27 cellular contexts compared by ENCODE assay signal in the genomic region with DNA sequence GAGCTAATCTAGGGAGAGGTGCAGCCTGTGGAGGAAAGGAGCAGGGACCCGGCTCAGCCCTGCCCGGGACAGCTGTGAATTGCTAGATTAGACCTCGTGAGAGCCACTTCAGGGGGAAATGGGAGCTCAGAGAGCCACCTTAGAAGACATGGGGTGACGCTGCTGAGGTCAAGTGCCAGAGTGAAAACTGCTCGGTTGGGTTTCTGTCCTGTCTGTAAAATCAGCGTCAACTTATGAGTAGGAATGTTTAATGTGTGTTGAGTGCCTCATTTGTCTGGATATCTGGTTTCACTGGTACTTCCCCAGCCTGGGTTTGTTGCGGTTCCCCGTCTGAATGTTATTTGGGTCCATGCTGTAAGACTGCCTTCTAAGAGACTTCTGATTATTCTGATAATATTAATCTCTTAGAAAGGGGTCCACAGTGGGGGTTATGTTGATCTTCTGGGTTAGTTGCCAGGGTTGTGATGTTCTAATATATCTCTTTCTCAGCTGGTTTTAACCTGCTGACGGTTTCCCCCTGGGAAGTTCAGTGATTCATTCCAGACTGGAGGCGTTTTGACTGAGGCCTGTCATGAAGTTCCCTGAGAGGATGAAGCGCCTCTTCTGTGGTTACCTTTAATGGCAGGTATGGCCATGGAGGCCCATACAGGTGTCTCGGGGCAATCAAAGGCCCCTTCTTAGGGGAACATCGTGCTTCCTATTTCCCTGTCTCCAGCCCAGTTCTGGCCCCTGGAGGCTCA.
DNase-seq lines count a peak whose midpoint lies in the region; ATAC-seq and TF ChIP-seq lines count a peak whose summit lies in the region.
"Had no signal": no experiment of that assay in that cellular context is flagged by ENCODE, and none has a peak within 500 bp of the region (broad histone marks: within the 10 kb centered on the region; RNA-seq: fewer than 3 reads in every experiment).

No MANE protein-coding gene starts in this region.

- intact Hi-C loops in psoas muscle (cut with DNase I) = no loop called here

- 68 to 83% (median 73%) methylated on average over 13 of the region's 13 CpGs for WGBS in psoas muscle, 3 donors

- H3K36me3 Mint-ChIP-seq in chondrocyte (ENCODE audit: low read depth) = peaks cover 4% of the 10 kb centered on the region
- H3K36me3 Mint-ChIP-seq: naive thymus-derived CD4-positive, alpha-beta T cell; stimulated activated effector memory CD8-positive, alpha-beta T cell treated with anti-CD3 and anti-CD28 coated beads, Interleukin-12 subunit alpha, Interleukin-12 subunit beta, amount 100 ng/mL, for 72 hours had no signal

- H3K9me3 Mint-ChIP-seq in chondrocyte (ENCODE audit: low read depth) = no peaks in the 10 kb centered on the region
- H3K9me3 Mint-ChIP-seq: naive thymus-derived CD4-positive, alpha-beta T cell; stimulated activated effector memory CD8-positive, alpha-beta T cell treated with anti-CD3 and anti-CD28 coated beads, Interleukin-12 subunit alpha, Interleukin-12 subunit beta, amount 100 ng/mL, for 72 hours had no signal

- TF ChIP-seq CTCF in chondrocyte (IDR thresholded peaks at IDR 0.05) (no peak), psoas muscle (IDR thresholded peaks at IDR 0.05) (no peak)

- DNase-seq in DMS53 (lab: John Stamatoyannopoulos, UW) (peak; percentile 39), DMS53 treated with DMSO at 0.1 percent for 48 hours (lab: John Stamatoyannopoulos, UW; ENCODE audit: unreplicated experiment) (no peak), chondrocyte (ENCODE audit: low spot score) (no peak), psoas muscle (no peak), NOMO-1 treated with DMSO at 0.1 percent for 48 hours (lab: John Stamatoyannopoulos, UW; ENCODE audit: unreplicated experiment) (no peak), GOT3 (lab: John Stamatoyannopoulos, UW) (no peak), NCI-H2107 (lab: John Stamatoyannopoulos, UW) (no peak)
- DNase-seq: 8988T; activated CD4-positive, alpha-beta T cell treated with anti-CD3 and anti-CD28 coated beads, Interleukin-2, amount 50 U/mL, for 48 hours; activated CD4-positive, CD25-positive, alpha-beta regulatory T cell treated with anti-CD3 and anti-CD28 coated beads, Interleukin-2, amount 50 U/mL, for 72 hours; activated T-cell treated with anti-CD3 and anti-CD28 coated beads, Interleukin-2, amount 50 U/mL, for 48 hours; foreskin fibroblast; head of caudate nucleus; islet precursor cell; midbrain; naive thymus-derived CD4-positive, alpha-beta T cell; NCI-H146; NCI-H69; ovary; Right ventricle myocardium superior; T-helper 17 cell; transverse colon had no signal

- H3K4me3 Mint-ChIP-seq in chondrocyte (ENCODE audit: unreplicated experiment) = no peak overlapping the region
- H3K4me3 Mint-ChIP-seq: CD14-positive monocyte; naive thymus-derived CD4-positive, alpha-beta T cell; stimulated activated effector memory CD8-positive, alpha-beta T cell treated with anti-CD3 and anti-CD28 coated beads, Interleukin-12 subunit alpha, Interleukin-12 subunit beta, amount 100 ng/mL, for 72 hours; T-helper 17 cell had no signal

- H3K4me1 Mint-ChIP-seq in chondrocyte (ENCODE audit: low read depth) = peaks cover under 1% of the 10 kb centered on the region
- H3K4me1 Mint-ChIP-seq: stimulated activated effector memory CD8-positive, alpha-beta T cell treated with anti-CD3 and anti-CD28 coated beads, Interleukin-12 subunit alpha, Interleukin-12 subunit beta, amount 100 ng/mL, for 72 hours had no signal

- ATAC-seq in HG02610 (IDR thresholded peaks at IDR 0.05; ENCODE audit: unreplicated experiment) (peak; percentile 56), psoas muscle (peak; percentile 32 to 61 (median 44))
- ATAC-seq: esophagus mucosa; naive thymus-derived CD4-positive, alpha-beta T cell; stimulated activated effector memory CD8-positive, alpha-beta T cell treated with anti-CD3 and anti-CD28 coated beads, Interleukin-12 subunit alpha, Interleukin-12 subunit beta, amount 100 ng/mL, for 72 hours; T-helper 17 cell had no signal

- peaks cover 10% of the 10 kb centered on the region for H3K4me1 ChIP-seq in psoas muscle
- H3K4me1 ChIP-seq: transverse colon had no signal

- no peaks in the 10 kb centered on the region for H3K27me3 Mint-ChIP-seq in chondrocyte (ENCODE audit: low read depth)

- no peak overlapping the region for H3K27ac ChIP-seq in psoas muscle
- H3K27ac ChIP-seq: KMS-11, ovary, transverse colon had no signal

- peak overlapping the region; percentile 58 for H3K27ac Mint-ChIP-seq in chondrocyte (ENCODE audit: unreplicated experiment)
- H3K27ac Mint-ChIP-seq: stimulated activated effector memory CD8-positive, alpha-beta T cell treated with anti-CD3 and anti-CD28 coated beads, Interleukin-12 subunit alpha, Interleukin-12 subunit beta, amount 100 ng/mL, for 72 hours; T-helper 17 cell had no signal

- H3K36me3 ChIP-seq in psoas muscle (ENCODE audit: insufficient read depth in 1 of 2, low read depth in 1 of 2) = no peaks in the 10 kb centered on the region
- H3K36me3 ChIP-seq: ovary, transverse colon had no signal

- no peaks in the 10 kb centered on the region for H3K27me3 ChIP-seq in psoas muscle (ENCODE audit: insufficient read depth in 3 of 3, low read length in 2 of 3)
- H3K27me3 ChIP-seq: ovary, transverse colon had no signal

- H3K9me3 ChIP-seq in psoas muscle = no peaks in the 10 kb centered on the region
- H3K9me3 ChIP-seq: ovary, transverse colon had no signal

- no peak overlapping the region for H3K4me3 ChIP-seq in psoas muscle
- H3K4me3 ChIP-seq: ovary, transverse colon had no signal
